1 cellular context compared by ENCODE assay signal in genomic region chr2:107266555-107266954, GRCh38.
TF ChIP-seq lines count a peak whose summit lies in the region.

No MANE protein-coding gene starts in this region.

TF ChIP-seq in HepG2, 621 proteins besides CTCF, POLR2A, EP300 and RAD21 (continued from another document):
- TF ChIP-seq ZNF609 (CRISPR knock-in tag; IDR thresholded peaks at IDR 0.05; ENCODE audit: borderline replicate concordance) (no peak), ZNF713 (CRISPR knock-in tag; IDR thresholded peaks at IDR 0.05) (no peak), CREB1 (IDR thresholded peaks at IDR 0.05) (peak; percentile 37; the same call in 1 of the 2 replicates), CREB1 (CRISPR knock-in tag; IDR thresholded peaks at IDR 0.05) (no peak), ATF7 (IDR thresholded peaks at IDR 0.05) (peak; percentile 92), ATF7 (CRISPR knock-in tag; IDR thresholded peaks at IDR 0.05) (no peak), NR2F2 (IDR thresholded peaks at IDR 0.05; ENCODE audit: borderline replicate concordance, low read depth) (no peak)
